Comparison of ENCODE assay signal across 8 cellular contexts in genomic region chr3:197554196-197554561, GRCh38. TPM values are rescaled to one million over a fixed set of nuclear protein-coding genes. Genes with fewer than 3 reads are reported as not detected.
DNase-seq lines count a peak whose midpoint lies in the region; ATAC-seq and TF ChIP-seq lines count a peak whose summit lies in the region.

No MANE protein-coding gene starts in this region.

- no peak for DNase-seq in left ventricle myocardium inferior
- DNase-seq in Right ventricle myocardium inferior (ENCODE audit: missing footprints) = no peak
- DNase-seq in SK-N-MC (ENCODE audit: low read depth, low spot score) = no peak
- DNase-seq in smooth muscle cell (lab: John Stamatoyannopoulos, UW; ENCODE audit: unreplicated experiment) = no peak
- no peak for DNase-seq in DMS153 treated with DMSO at 0.1 percent for 48 hours (lab: John Stamatoyannopoulos, UW; ENCODE audit: unreplicated experiment)
- no peak for DNase-seq in NCI-H446 (lab: John Stamatoyannopoulos, UW)

- H3K27me3 ChIP-seq in left ventricle myocardium inferior (ENCODE audit: low read depth) = peaks cover 35% of the 10 kb centered on the region
- peaks cover 25% of the 10 kb centered on the region for H3K27me3 ChIP-seq in gastroesophageal sphincter
- H3K27me3 ChIP-seq in smooth muscle cell (ENCODE audit: low read depth) = peaks cover 28% of the 10 kb centered on the region

- no peaks in the 10 kb centered on the region for H3K36me3 ChIP-seq in left ventricle myocardium inferior
- H3K36me3 ChIP-seq in SK-N-MC (ENCODE audit: insufficient read depth, low read length) = no peaks in the 10 kb centered on the region
- H3K36me3 ChIP-seq in gastroesophageal sphincter = no peaks in the 10 kb centered on the region
- H3K36me3 ChIP-seq in smooth muscle cell (ENCODE audit: low read depth) = no peaks in the 10 kb centered on the region

- peak overlapping the region; percentile 85 for H3K4me2 ChIP-seq in smooth muscle cell

- intact Hi-C loops in left ventricle myocardium inferior (cut with micrococcal nuclease) = no loop called here
- intact Hi-C loops in Right ventricle myocardium inferior (cut with DNase I) = no loop called here

- TF ChIP-seq POLR2A in gastroesophageal sphincter (IDR thresholded peaks at IDR 0.05) = no peak

- H3K27ac ChIP-seq in left ventricle myocardium inferior (replicated peaks) = peak overlapping the region; percentile 90
- H3K27ac ChIP-seq in SK-N-MC = peak overlapping the region; percentile 62
- peak overlapping the region; percentile 91 to 98 (median 91) for H3K27ac ChIP-seq in gastroesophageal sphincter
- H3K27ac ChIP-seq in smooth muscle cell (ENCODE audit: low read depth) = peak overlapping the region; percentile 76

- H3K9ac ChIP-seq in SK-N-MC (ENCODE audit: insufficient read length) = peak overlapping the region; percentile 58
- H3K9ac ChIP-seq in smooth muscle cell (ENCODE audit: low read depth) = peak overlapping the region; percentile 45

- no peak for TF ChIP-seq CTCF in left ventricle myocardium inferior (IDR thresholded peaks at IDR 0.05; ENCODE audit: borderline replicate concordance)
- no peak for TF ChIP-seq CTCF in gastroesophageal sphincter (IDR thresholded peaks at IDR 0.05)
- no peak for TF ChIP-seq CTCF in smooth muscle cell (IDR thresholded peaks at IDR 0.05; ENCODE audit: borderline replicate concordance, insufficient read depth, poor library complexity, severe bottlenecking)

- WGBS in gastroesophageal sphincter (ENCODE audit: low coverage in 1 of 2), 2 donors = 10 to 24% methylated on average over 4 to 10 of the region's 10 CpGs
- WGBS in smooth muscle cell (ENCODE audit: low lambda C conversion rate) = 48% methylated on average over 10 of the region's 10 CpGs

- no peaks in the 10 kb centered on the region for H3F3A ChIP-seq in smooth muscle cell (ENCODE audit: low read depth)

- H3K4me1 ChIP-seq in left ventricle myocardium inferior = peaks cover 38% of the 10 kb centered on the region
- peaks cover 0 to 41% (median 21%) of the 10 kb centered on the region in 3 donors for H3K4me1 ChIP-seq in gastroesophageal sphincter
- peaks cover 6% of the 10 kb centered on the region for H3K4me1 ChIP-seq in smooth muscle cell (ENCODE audit: low read depth)

- H2AFZ ChIP-seq in smooth muscle cell (ENCODE audit: low read depth) = peak overlapping the region; percentile 79

- no peak for TF ChIP-seq EP300 in gastroesophageal sphincter (IDR thresholded peaks at IDR 0.05)

- H3K79me2 ChIP-seq in smooth muscle cell (ENCODE audit: low read depth) = no peaks in the 10 kb centered on the region

- H4K20me1 ChIP-seq in smooth muscle cell (ENCODE audit: low read depth) = no peaks in the 10 kb centered on the region

- no peak for ATAC-seq in Right ventricle myocardium inferior
- no peak for ATAC-seq in gastroesophageal sphincter
- no peak for ATAC-seq in HG02885 (IDR thresholded peaks at IDR 0.05; ENCODE audit: poor library complexity, unreplicated experiment)

- no peaks in the 10 kb centered on the region for H3K9me3 ChIP-seq in left ventricle myocardium inferior (replicated peaks)
- H3K9me3 ChIP-seq in SK-N-MC (ENCODE audit: low read depth, low read length) = no peaks in the 10 kb centered on the region
- H3K9me3 ChIP-seq in gastroesophageal sphincter = no peaks in the 10 kb centered on the region
- no peaks in the 10 kb centered on the region for H3K9me3 ChIP-seq in smooth muscle cell (replicated peaks; ENCODE audit: low read depth)

- H3K4me3 ChIP-seq in left ventricle myocardium inferior (peak overlapping the region; percentile 80), SK-N-MC (peak overlapping the region; percentile 95), gastroesophageal sphincter (peak overlapping the region; percentile 81 to 87), smooth muscle cell (peak overlapping the region; percentile 67)

RNA-seq across cellular contexts. Expression of gene BDH1, which starts 1.6 kb away (rescaled TPM):
- total RNA-seq in left ventricle myocardium inferior (90.0 TPM), Right ventricle myocardium inferior (43.1 TPM), gastroesophageal sphincter (10 to 100 TPM in 2 of 4 donors, 1 to 10 TPM in 2; 8.6 to 16.2 (median 12.3) TPM), smooth muscle cell (5.6 and 7.2 TPM in 2 replicates)
- 4.0 and 7.5 TPM in 2 replicates for polyA plus RNA-seq in smooth muscle cell
